In the genomic region with DNA sequence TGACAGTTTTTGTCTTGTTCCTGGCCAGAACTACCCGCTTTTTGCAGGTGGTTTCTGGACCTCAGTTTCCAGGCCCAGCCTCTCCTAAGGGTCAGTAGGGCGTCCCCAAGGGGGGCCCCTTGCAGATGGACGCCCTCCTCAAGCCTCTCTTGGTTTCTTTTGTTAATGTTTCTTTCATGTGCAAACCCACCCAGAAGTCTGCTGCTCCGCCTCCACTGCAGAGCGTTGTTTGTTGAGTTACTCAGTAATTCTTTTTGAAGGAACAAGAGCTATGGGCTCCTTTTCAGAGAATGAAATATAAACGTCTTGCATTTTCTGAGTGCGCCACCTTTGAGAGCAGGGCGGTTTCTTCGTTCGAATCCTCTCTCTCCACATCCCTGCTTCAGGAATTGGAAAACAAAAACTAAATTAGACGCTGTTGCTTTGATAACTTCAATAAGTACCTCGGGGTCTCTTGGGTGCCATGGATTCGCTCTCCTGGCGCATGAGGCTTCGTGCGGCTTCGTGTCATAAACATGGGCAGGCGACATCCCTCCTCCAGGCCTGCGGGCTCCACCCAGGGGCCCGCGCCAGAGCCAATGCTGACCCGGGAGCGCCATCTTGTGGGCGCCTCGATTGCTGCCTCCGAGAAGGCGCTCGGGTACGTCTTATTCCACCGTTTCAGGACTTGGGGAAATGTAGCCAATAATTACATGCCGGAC, we compare ENCODE assay signal across 9 cellular contexts. TPM values are rescaled to one million over a fixed set of nuclear protein-coding genes. Genes with fewer than 3 reads are reported as not detected.
DNase-seq lines count a peak whose midpoint lies in the region; ATAC-seq and TF ChIP-seq lines count a peak whose summit lies in the region.
"Had no signal": no experiment of that assay in that cellular context is flagged by ENCODE, and none has a peak within 500 bp of the region (broad histone marks: within the 10 kb centered on the region; RNA-seq: fewer than 3 reads in every experiment).

No MANE protein-coding gene starts in this region.

- no peak overlapping the region for H4K91ac ChIP-seq in neuronal stem cell (ENCODE audit: low read depth, low read length, poor library complexity)

- H2BK15ac ChIP-seq in neuronal stem cell (ENCODE audit: low read length): no peak overlapping the region

- H3K4me1 Mint-ChIP-seq in Calu3 (ENCODE audit: low read depth, unreplicated experiment): peaks cover 9% of the 10 kb centered on the region
- peaks cover 18% of the 10 kb centered on the region for H3K4me1 Mint-ChIP-seq in stimulated activated naive CD8-positive, alpha-beta T cell treated with anti-CD3 and anti-CD28 coated beads, Interleukin-15, amount 100 ng/mL, for 72 hours

- POLR2A ChIA-PET in RWPE1 (lab: Yijun Ruan, JAX; ENCODE audit: low non-redundant PET): no interaction called here

- peak; percentile 90 for ATAC-seq in GM21515 (IDR thresholded peaks at IDR 0.05; ENCODE audit: unreplicated experiment)
- peak; percentile 98 for ATAC-seq in stimulated activated naive CD8-positive, alpha-beta T cell treated with anti-CD3 and anti-CD28 coated beads, Interleukin-15, amount 100 ng/mL, for 72 hours

- no peak overlapping the region for H3K4ac ChIP-seq in neuronal stem cell (ENCODE audit: low read length)

- no peaks in the 10 kb centered on the region for H3K36me3 ChIP-seq in neuronal stem cell (replicated peaks in 1 of 2; ENCODE audit: control insufficient read depth in 2 of 2, insufficient read depth in 2 of 2, low read length in 2 of 2)

- peaks cover 3 to 4% of the 10 kb centered on the region in 2 donors for H3K4me1 ChIP-seq in neuronal stem cell (ENCODE audit: control insufficient read depth in 2 of 2, insufficient read depth in 1 of 2, low read depth in 1 of 2, low read length in 2 of 2)

- H2BK120ac ChIP-seq in neuronal stem cell (ENCODE audit: low read depth, low read length): no peak overlapping the region

- peak overlapping the region; percentile 32 for H3K18ac ChIP-seq in neuronal stem cell (ENCODE audit: low read length)

- no peak overlapping the region for H3K4me2 ChIP-seq in neuronal stem cell (ENCODE audit: insufficient read depth, low read length, poor library complexity, severe bottlenecking)

- no peaks in the 10 kb centered on the region for H3K9me3 ChIP-seq in neuronal stem cell (replicated peaks in 1 of 2; ENCODE audit: control insufficient read depth in 2 of 2, insufficient read depth in 1 of 2, low read depth in 1 of 2, low read length in 2 of 2)

- H3K36me3 Mint-ChIP-seq in Calu3 (ENCODE audit: insufficient read depth, unreplicated experiment): peaks cover 6% of the 10 kb centered on the region

- H3K27me3 Mint-ChIP-seq in Calu3 (ENCODE audit: unreplicated experiment): no peaks in the 10 kb centered on the region
- H3K27me3 Mint-ChIP-seq in stimulated activated naive CD8-positive, alpha-beta T cell treated with anti-CD3 and anti-CD28 coated beads, Interleukin-15, amount 100 ng/mL, for 72 hours: no peaks in the 10 kb centered on the region

- CTCF ChIA-PET in Calu3 (lab: Charles Lee): interaction anchor here (0.7 to 1.0 kb wide), 2 partner anchors 500 to 523 kb away, joined by 3 to 5 read pairs; no protein-coding TSS in a partner anchor
- CTCF ChIA-PET in RWPE1 (lab: Yijun Ruan, JAX): interaction anchor here (0.6 to 2.0 kb wide), 20 partner anchors 10 to 1079 kb away, joined by 3 to 9 read pairs (median 4); no protein-coding TSS in a partner anchor

- WGBS in neuronal stem cell (ENCODE audit: extremely low coverage in 2 of 2, insufficient read length in 2 of 2, insufficient replicate concordance in 1 of 2), 2 donors: no CpG with 5 or more reads among the region's 31 CpGs

- no peak for TF ChIP-seq EP300 in Ishikawa (IDR thresholded peaks at IDR 0.05; ENCODE audit: borderline replicate concordance)

- no peaks in the 10 kb centered on the region for H3K27me3 ChIP-seq in neuronal stem cell (ENCODE audit: control insufficient read depth in 3 of 3, insufficient read depth in 3 of 3, low read depth in 1 of 3, low read length in 3 of 3)

- H3K4me3 ChIP-seq in neuronal stem cell (ENCODE audit: low read length in 2 of 2): no peak overlapping the region

- H3K27ac ChIP-seq in RWPE1 (no peak overlapping the region), neuronal stem cell (replicated peaks; ENCODE audit: low read length) (no peak overlapping the region)
- H3K27ac ChIP-seq: epithelial cell of prostate had no signal

- TF ChIP-seq CTCF in Calu3 (IDR thresholded peaks at IDR 0.05; ENCODE audit: unreplicated experiment) (peak; percentile 91), RWPE1 (conservative IDR thresholded peaks at IDR 0.05; ENCODE audit: low read depth) (peak; percentile 98)

- DNase-seq in Calu3 (peak; percentile 93), RWPE1 (ENCODE audit: low spot score) (peak; percentile 87), fibroblast of the conjunctiva (ENCODE audit: low read depth) (peak; percentile 71), neuronal stem cell (ENCODE audit: low spot score) (peak; percentile 71)
- DNase-seq in activated T-helper 1 cell treated with anti-CD3 and anti-CD28 coated beads, Interleukin-2, amount 50 U/mL, for 16 hours (ENCODE audit: low read depth in 1 of 2, low spot score in 1 of 2): peak; percentile 70 to 75
- peak; percentile 80 to 83 for DNase-seq in stimulated activated naive CD8-positive, alpha-beta T cell treated with anti-CD3 and anti-CD28 coated beads, Interleukin-15, amount 100 ng/mL, for 72 hours

- H3K9ac ChIP-seq in neuronal stem cell (ENCODE audit: low read depth, low read length, poor library complexity): no peak overlapping the region

- H3K9me3 Mint-ChIP-seq in Calu3 (ENCODE audit: low read depth, unreplicated experiment): no peaks in the 10 kb centered on the region
- H3K9me3 Mint-ChIP-seq in stimulated activated naive CD8-positive, alpha-beta T cell treated with anti-CD3 and anti-CD28 coated beads, Interleukin-15, amount 100 ng/mL, for 72 hours: no peaks in the 10 kb centered on the region

- no peak overlapping the region for H3K14ac ChIP-seq in neuronal stem cell (ENCODE audit: low read length)

- no peak overlapping the region for H4K8ac ChIP-seq in neuronal stem cell (ENCODE audit: low read depth, low read length)

- no peak overlapping the region for H2BK12ac ChIP-seq in neuronal stem cell (ENCODE audit: low read length)

- H3K27ac Mint-ChIP-seq in Calu3 (ENCODE audit: unreplicated experiment): no peak overlapping the region
- H3K27ac Mint-ChIP-seq in stimulated activated naive CD8-positive, alpha-beta T cell treated with anti-CD3 and anti-CD28 coated beads, Interleukin-15, amount 100 ng/mL, for 72 hours: peak overlapping the region in 1 of 2 donors; percentile 27

- no peak overlapping the region for H2AK5ac ChIP-seq in neuronal stem cell (ENCODE audit: low read depth, low read length)

- peak overlapping the region; percentile 10 for H3K4me3 Mint-ChIP-seq in Calu3 (ENCODE audit: low read depth, unreplicated experiment)
- peak overlapping the region; percentile 63 to 69 for H3K4me3 Mint-ChIP-seq in stimulated activated naive CD8-positive, alpha-beta T cell treated with anti-CD3 and anti-CD28 coated beads, Interleukin-15, amount 100 ng/mL, for 72 hours

- H2AFZ ChIP-seq in neuronal stem cell (ENCODE audit: low read length): peak overlapping the region; percentile 75

- intact Hi-C loops in Calu3 (cut with micrococcal nuclease; ENCODE audit: unreplicated experiment): loop anchor here (1.0 to 10.0 kb wide), 3 partner anchors 230 to 507 kb away; a partner anchor contains a TSS

- peak; percentile 91 for TF ChIP-seq RAD21 in Ishikawa (IDR thresholded peaks at IDR 0.05; ENCODE audit: low read depth)

- no peaks in the 10 kb centered on the region for H3K79me1 ChIP-seq in neuronal stem cell (ENCODE audit: low read depth, low read length)

- H3K23ac ChIP-seq in neuronal stem cell (ENCODE audit: low read depth, low read length, poor library complexity): no peak overlapping the region

- BruUV-seq in Calu3 (replicated peaks; lab: Mats Ljungman, UMichigan): no TSS peak

- H2BK5ac ChIP-seq in neuronal stem cell (ENCODE audit: low read length): no peak overlapping the region

TF ChIP-seq in Ishikawa, 13 proteins besides CTCF, POLR2A, EP300 and RAD21:
- TF ChIP-seq, protein P1, sequence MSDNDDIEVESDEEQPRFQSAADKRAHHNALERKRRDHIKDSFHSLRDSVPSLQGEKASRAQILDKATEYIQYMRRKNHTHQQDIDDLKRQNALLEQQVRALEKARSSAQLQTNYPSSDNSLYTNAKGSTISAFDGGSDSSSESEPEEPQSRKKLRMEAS (IDR thresholded peaks at IDR 0.05): peak; percentile 91
- TF ChIP-seq FOXM1 (IDR thresholded peaks at IDR 0.05; ENCODE audit: borderline replicate concordance, low read depth) (no peak), TAF1 (IDR thresholded peaks at IDR 0.05; ENCODE audit: low read depth) (no peak)

RNA-seq across cellular contexts. Expression of a gene that starts 38.3 kb away (rescaled TPM):
- total RNA-seq in Calu3 (2022): 0.24 TPM in 1 of 2 replicates, not detected in the other
- polyA plus RNA-seq in neuronal stem cell (2013, experiment 1 of 2): not detected
- polyA plus RNA-seq in neuronal stem cell (2013, experiment 2 of 2): 0.06 TPM
